Comparison of ENCODE assay signal across 26 cellular contexts in genomic region chr22:50203288-50203687, GRCh38. TPM values are rescaled to one million over a fixed set of nuclear protein-coding genes. Genes with fewer than 3 reads are reported as not detected.
"Had no signal": no experiment of that assay in that cellular context is flagged by ENCODE, and none has a peak within 500 bp of the region (broad histone marks: within the 10 kb centered on the region; RNA-seq: fewer than 3 reads in every experiment).

No MANE protein-coding gene starts in this region.

- H3K4me3 Mint-ChIP-seq: activated CD4-positive, alpha-beta T cell treated with anti-CD3 and anti-CD28 coated beads, Interleukin-2, amount 10 ng/mL, durations not matched to agents 7 days and 5 days had no signal

- H3K27me3 ChIP-seq: brain microvascular endothelial cell, colonic mucosa, spleen, upper lobe of left lung had no signal

- H3K27ac ChIP-seq: brain microvascular endothelial cell, colonic mucosa, epithelial cell of prostate, lower lobe of right lung, thoracic aorta, upper lobe of left lung had no signal

- H3K27me3 Mint-ChIP-seq: activated CD4-positive, alpha-beta T cell treated with anti-CD3 and anti-CD28 coated beads, Interleukin-2, amount 10 ng/mL, durations not matched to agents 7 days and 5 days; activated naive CD8-positive, alpha-beta T cell treated with anti-CD3 and anti-CD28 coated beads for 36 hours; naive thymus-derived CD8-positive, alpha-beta T cell; stimulated activated memory B cell treated with anti-CD40 and anti-IgM and Interleukin-4, amounts not matched to agents 10 μg/mL and 1 μg/mL and 100 μg/mL, for 72 hours had no signal

- H3K36me3 ChIP-seq: colonic mucosa had no signal

- H3K4me3 ChIP-seq: colonic mucosa, lower lobe of right lung, spleen, thoracic aorta, upper lobe of left lung had no signal

- DNase-seq: activated CD4-positive, alpha-beta T cell treated with anti-CD3 and anti-CD28 coated beads, Interleukin-2, amount 10 ng/mL, durations not matched to agents 7 days and 5 days; activated CD8-positive, alpha-beta memory T cell treated with anti-CD3 and anti-CD28 coated beads, Interleukin-2, amount 50 U/mL, for 4 hours; activated CD8-positive, alpha-beta T cell treated with anti-CD3 and anti-CD28 coated beads, Interleukin-2, amount 10 ng/mL, durations not matched to agents 7 days and 5 days; activated gamma-delta T cell treated with Interleukin-2 at 50 U/mL for 16 hours; activated naive CD8-positive, alpha-beta T cell treated with anti-CD3 and anti-CD28 coated beads for 36 hours; activated T-cell treated with anti-CD3 and anti-CD28 coated beads, Interleukin-2, amount 50 U/mL, for 72 hours; amygdala; brain microvascular endothelial cell; central memory CD4-positive, alpha-beta T cell; colonic mucosa; endodermal cell; foreskin fibroblast; hippocampal formation; islet precursor cell; left colon; lower lobe of right lung; naive thymus-derived CD8-positive, alpha-beta T cell; nucleus accumbens; spleen; stimulated activated CD4-positive, alpha-beta T cell treated with anti-CD3 and anti-CD28 coated beads, Interleukin-4, amount 100 ng/mL, for 4 hours; T1000; upper lobe of left lung had no signal

- H3K27ac Mint-ChIP-seq: activated CD4-positive, alpha-beta T cell treated with anti-CD3 and anti-CD28 coated beads, Interleukin-2, amount 10 ng/mL, durations not matched to agents 7 days and 5 days; activated CD8-positive, alpha-beta T cell treated with anti-CD3 and anti-CD28 coated beads, Interleukin-2, amount 10 ng/mL, durations not matched to agents 7 days and 5 days; endodermal cell; stimulated activated memory B cell treated with anti-CD40 and anti-IgM and Interleukin-4, amounts not matched to agents 10 μg/mL and 1 μg/mL and 100 μg/mL, for 72 hours had no signal

- ATAC-seq: activated CD4-positive, CD25-positive, alpha-beta regulatory T cell treated with anti-CD3 and anti-CD28 coated beads, Interleukin-2, amount 50 U/mL, for 24 hours; activated CD8-positive, alpha-beta T cell treated with anti-CD3 and anti-CD28 coated beads, Interleukin-2, amount 10 ng/mL, durations not matched to agents 7 days and 5 days; activated T-cell treated with anti-CD3 and anti-CD28 coated beads, Interleukin-2, amount 50 U/mL, for 72 hours; left colon; lower lobe of right lung; naive thymus-derived CD8-positive, alpha-beta T cell; stimulated activated memory B cell treated with anti-CD40 and anti-IgM and Interleukin-4, amounts not matched to agents 10 μg/mL and 1 μg/mL and 100 μg/mL, for 72 hours had no signal

- H3K9me3 Mint-ChIP-seq: activated CD4-positive, alpha-beta T cell treated with anti-CD3 and anti-CD28 coated beads, Interleukin-2, amount 10 ng/mL, durations not matched to agents 7 days and 5 days; activated naive CD8-positive, alpha-beta T cell treated with anti-CD3 and anti-CD28 coated beads for 36 hours; activated T-cell treated with anti-CD3 and anti-CD28 coated beads, Interleukin-2, amount 50 U/mL, for 72 hours; naive thymus-derived CD8-positive, alpha-beta T cell; stimulated activated memory B cell treated with anti-CD40 and anti-IgM and Interleukin-4, amounts not matched to agents 10 μg/mL and 1 μg/mL and 100 μg/mL, for 72 hours had no signal

- H3K9me3 ChIP-seq: colonic mucosa, lower lobe of right lung, spleen, thoracic aorta, upper lobe of left lung had no signal

RNA-seq across cellular contexts. Expression of gene PANX2, which starts 32.8 kb away (rescaled TPM):
- total RNA-seq: colonic mucosa had no signal
- polyA plus RNA-seq: naive thymus-derived CD8-positive, alpha-beta T cell had no signal
